In the genomic region with DNA sequence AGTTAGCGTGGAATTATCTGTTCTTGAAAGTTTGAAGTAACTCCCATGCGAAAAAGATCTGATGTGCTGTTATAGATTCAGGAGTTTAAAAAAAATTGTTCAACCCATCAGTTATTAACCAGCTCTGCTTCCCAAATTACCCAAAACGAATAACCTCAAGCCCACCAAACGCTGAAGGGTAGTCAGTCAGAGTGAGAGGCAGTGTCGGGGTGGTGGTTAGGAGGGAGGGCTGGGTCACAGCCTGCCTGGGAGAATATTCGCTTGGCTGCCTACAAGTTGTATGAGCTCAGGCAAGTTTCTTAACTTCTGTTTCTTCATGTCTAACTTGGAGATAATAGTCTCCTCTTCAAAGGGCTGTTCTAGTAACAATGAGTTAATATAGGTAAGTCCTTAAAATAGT, we compare ENCODE assay signal across 1 cellular context.
TF ChIP-seq lines count a peak whose summit lies in the region.

No MANE protein-coding gene starts in this region.

TF ChIP-seq in GM12878, 131 proteins besides CTCF, POLR2A, EP300 and RAD21 (continued from another document):
- TF ChIP-seq REST (IDR thresholded peaks at IDR 0.05; ENCODE audit: low read depth, low read length) (no peak), NR2F1 (conservative IDR thresholded peaks at IDR 0.05) (0 out of 2 replicates have a peak, but pooled peaks have one; percentile 19), TBL1XR1 (IDR thresholded peaks at IDR 0.05; ENCODE audit: low read depth, low read length) (no peak), JUNB (IDR thresholded peaks at IDR 0.05) (no peak), STAT1 (conservative IDR thresholded peaks at IDR 0.05) (no peak), E2F8 (IDR thresholded peaks at IDR 0.05; ENCODE audit: low read depth, partially characterized antibody) (no peak), NR2C2 (IDR thresholded peaks at IDR 0.05; ENCODE audit: borderline replicate concordance, control insufficient read depth, insufficient read length, low read depth) (no peak), TARDBP (IDR thresholded peaks at IDR 0.05; ENCODE audit: borderline replicate concordance) (no peak), TAF1 (IDR thresholded peaks at IDR 0.05; ENCODE audit: borderline replicate concordance, low read depth, low read length) (no peak), HDAC2 (IDR thresholded peaks at IDR 0.05) (no peak), PAX5 (IDR thresholded peaks at IDR 0.05; ENCODE audit: borderline replicate concordance, low read depth, low read length) (0 out of 2 replicates have a peak, but pooled peaks have one; percentile 41), POU2F2 (IDR thresholded peaks at IDR 0.05; ENCODE audit: borderline replicate concordance, low read depth, low read length) (no peak), SUPT20H (IDR thresholded peaks at IDR 0.05; ENCODE audit: borderline replicate concordance, control insufficient read depth, low read depth, low read length) (no peak), CREM (IDR thresholded peaks at IDR 0.05; ENCODE audit: low read depth) (no peak), ZBED1 (IDR thresholded peaks at IDR 0.05; ENCODE audit: borderline replicate concordance) (no peak)
- TF ChIP-seq, protein P1, sequence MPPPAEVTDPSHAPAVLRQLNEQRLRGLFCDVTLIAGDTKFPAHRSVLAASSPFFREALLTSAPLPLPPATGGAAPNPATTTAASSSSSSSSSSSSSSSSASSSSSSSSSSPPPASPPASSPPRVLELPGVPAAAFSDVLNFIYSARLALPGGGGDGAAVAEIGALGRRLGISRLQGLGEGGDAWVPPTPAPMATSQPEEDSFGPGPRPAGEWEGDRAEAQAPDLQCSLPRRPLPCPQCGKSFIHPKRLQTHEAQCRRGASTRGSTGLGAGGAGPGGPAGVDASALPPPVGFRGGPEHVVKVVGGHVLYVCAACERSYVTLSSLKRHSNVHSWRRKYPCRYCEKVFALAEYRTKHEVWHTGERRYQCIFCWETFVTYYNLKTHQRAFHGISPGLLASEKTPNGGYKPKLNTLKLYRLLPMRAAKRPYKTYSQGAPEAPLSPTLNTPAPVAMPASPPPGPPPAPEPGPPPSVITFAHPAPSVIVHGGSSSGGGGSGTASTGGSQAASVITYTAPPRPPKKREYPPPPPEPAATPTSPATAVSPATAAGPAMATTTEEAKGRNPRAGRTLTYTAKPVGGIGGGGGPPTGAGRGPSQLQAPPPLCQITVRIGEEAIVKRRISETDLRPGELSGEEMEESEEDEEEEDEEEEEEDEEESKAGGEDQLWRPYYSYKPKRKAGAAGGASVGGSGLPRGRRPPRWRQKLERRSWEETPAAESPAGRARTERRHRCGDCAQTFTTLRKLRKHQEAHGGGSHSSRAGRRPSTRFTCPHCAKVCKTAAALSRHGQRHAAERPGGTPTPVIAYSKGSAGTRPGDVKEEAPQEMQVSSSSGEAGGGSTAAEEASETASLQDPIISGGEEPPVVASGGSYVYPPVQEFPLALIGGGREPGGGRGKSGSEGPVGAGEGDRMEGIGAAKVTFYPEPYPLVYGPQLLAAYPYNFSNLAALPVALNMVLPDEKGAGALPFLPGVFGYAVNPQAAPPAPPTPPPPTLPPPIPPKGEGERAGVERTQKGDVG (CRISPR knock-in tag; IDR thresholded peaks at IDR 0.05), result no peak
- TF ChIP-seq, protein P2, sequence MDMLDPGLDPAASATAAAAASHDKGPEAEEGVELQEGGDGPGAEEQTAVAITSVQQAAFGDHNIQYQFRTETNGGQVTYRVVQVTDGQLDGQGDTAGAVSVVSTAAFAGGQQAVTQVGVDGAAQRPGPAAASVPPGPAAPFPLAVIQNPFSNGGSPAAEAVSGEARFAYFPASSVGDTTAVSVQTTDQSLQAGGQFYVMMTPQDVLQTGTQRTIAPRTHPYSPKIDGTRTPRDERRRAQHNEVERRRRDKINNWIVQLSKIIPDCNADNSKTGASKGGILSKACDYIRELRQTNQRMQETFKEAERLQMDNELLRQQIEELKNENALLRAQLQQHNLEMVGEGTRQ (IDR thresholded peaks at IDR 0.05; ENCODE audit: borderline replicate concordance, low read depth, low read length), result no peak
- TF ChIP-seq, protein P3, sequence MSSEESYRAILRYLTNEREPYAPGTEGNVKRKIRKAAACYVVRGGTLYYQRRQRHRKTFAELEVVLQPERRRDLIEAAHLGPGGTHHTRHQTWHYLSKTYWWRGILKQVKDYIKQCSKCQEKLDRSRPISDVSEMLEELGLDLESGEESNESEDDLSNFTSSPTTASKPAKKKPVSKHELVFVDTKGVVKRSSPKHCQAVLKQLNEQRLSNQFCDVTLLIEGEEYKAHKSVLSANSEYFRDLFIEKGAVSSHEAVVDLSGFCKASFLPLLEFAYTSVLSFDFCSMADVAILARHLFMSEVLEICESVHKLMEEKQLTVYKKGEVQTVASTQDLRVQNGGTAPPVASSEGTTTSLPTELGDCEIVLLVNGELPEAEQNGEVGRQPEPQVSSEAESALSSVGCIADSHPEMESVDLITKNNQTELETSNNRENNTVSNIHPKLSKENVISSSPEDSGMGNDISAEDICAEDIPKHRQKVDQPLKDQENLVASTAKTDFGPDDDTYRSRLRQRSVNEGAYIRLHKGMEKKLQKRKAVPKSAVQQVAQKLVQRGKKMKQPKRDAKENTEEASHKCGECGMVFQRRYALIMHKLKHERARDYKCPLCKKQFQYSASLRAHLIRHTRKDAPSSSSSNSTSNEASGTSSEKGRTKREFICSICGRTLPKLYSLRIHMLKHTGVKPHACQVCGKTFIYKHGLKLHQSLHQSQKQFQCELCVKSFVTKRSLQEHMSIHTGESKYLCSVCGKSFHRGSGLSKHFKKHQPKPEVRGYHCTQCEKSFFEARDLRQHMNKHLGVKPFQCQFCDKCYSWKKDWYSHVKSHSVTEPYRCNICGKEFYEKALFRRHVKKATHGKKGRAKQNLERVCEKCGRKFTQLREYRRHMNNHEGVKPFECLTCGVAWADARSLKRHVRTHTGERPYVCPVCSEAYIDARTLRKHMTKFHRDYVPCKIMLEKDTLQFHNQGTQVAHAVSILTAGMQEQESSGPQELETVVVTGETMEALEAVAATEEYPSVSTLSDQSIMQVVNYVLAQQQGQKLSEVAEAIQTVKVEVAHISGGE (CRISPR knock-in tag; IDR thresholded peaks at IDR 0.05), result no peak
- TF ChIP-seq, protein P4, sequence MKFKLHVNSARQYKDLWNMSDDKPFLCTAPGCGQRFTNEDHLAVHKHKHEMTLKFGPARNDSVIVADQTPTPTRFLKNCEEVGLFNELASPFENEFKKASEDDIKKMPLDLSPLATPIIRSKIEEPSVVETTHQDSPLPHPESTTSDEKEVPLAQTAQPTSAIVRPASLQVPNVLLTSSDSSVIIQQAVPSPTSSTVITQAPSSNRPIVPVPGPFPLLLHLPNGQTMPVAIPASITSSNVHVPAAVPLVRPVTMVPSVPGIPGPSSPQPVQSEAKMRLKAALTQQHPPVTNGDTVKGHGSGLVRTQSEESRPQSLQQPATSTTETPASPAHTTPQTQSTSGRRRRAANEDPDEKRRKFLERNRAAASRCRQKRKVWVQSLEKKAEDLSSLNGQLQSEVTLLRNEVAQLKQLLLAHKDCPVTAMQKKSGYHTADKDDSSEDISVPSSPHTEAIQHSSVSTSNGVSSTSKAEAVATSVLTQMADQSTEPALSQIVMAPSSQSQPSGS (IDR thresholded peaks at IDR 0.05; ENCODE audit: low read length), result no peak
TF ChIP-seq in GM12878: peak in this region for 3.
